1 cellular context compared by ENCODE assay signal in genomic region chr7:149415391-149416068, GRCh38.
TF ChIP-seq lines count a peak whose summit lies in the region.

No MANE protein-coding gene starts in this region.

TF ChIP-seq in GM23338, 12 proteins besides CTCF, POLR2A, EP300 and RAD21 (continued from another document):
- TF ChIP-seq ZNF462 (CRISPR knock-in tag; IDR thresholded peaks at IDR 0.05): no peak
- no peak for TF ChIP-seq JUNB (IDR thresholded peaks at IDR 0.05; ENCODE audit: unreplicated experiment)
- peak; percentile 83 for TF ChIP-seq CREB1 (CRISPR knock-in tag; IDR thresholded peaks at IDR 0.05; ENCODE audit: low read depth)
